8 cellular contexts compared by ENCODE assay signal in genomic region chr17:60392042-60392844, GRCh38.
DNase-seq lines count a peak whose midpoint lies in the region; ATAC-seq and TF ChIP-seq lines count a peak whose summit lies in the region.

TSS of gene USP32 (minus strand) at chr17:60392133. CDS start at chr17:60391939, 194 bp downstream.

- no peaks in the 10 kb centered on the region for H3K27me3 Mint-ChIP-seq in central memory CD8-positive, alpha-beta T cell

- no peaks in the 10 kb centered on the region for H3K9me3 Mint-ChIP-seq in central memory CD8-positive, alpha-beta T cell

- peak; percentile 90 for ATAC-seq in GM18909 (IDR thresholded peaks at IDR 0.05; ENCODE audit: poor library complexity, unreplicated experiment)
- peak; percentile 80 for ATAC-seq in HG03175 (IDR thresholded peaks at IDR 0.05; ENCODE audit: unreplicated experiment)
- peak; percentile 86 for ATAC-seq in central memory CD8-positive, alpha-beta T cell (replicated peaks; ENCODE audit: extremely low read depth, poor library complexity, severe bottlenecking)

- peak within 1 kb of the TSS; percentile 97 for H3K27ac Mint-ChIP-seq in central memory CD8-positive, alpha-beta T cell (ENCODE audit: low read depth)

- H3K36me3 Mint-ChIP-seq in central memory CD8-positive, alpha-beta T cell (ENCODE audit: insufficient read depth): peaks cover 17% of the 10 kb centered on the region

- peak within 1 kb of the TSS; percentile 94 for H3K4me3 ChIP-seq in AG09309 (ENCODE audit: control insufficient read depth, low read depth, low read length)

- peak; percentile 31 for TF ChIP-seq CTCF in AG09309 (IDR thresholded peaks at IDR 0.05; ENCODE audit: control insufficient read depth, insufficient read depth, low read depth, low read length, missing control alignments)

- DNase-seq in AG09309 (ENCODE audit: low read depth): peak; percentile 92
- peak; percentile 98 for DNase-seq in NCI-H345 (lab: John Stamatoyannopoulos, UW)
- DNase-seq in activated CD4-positive, CD25-positive, alpha-beta regulatory T cell treated with anti-CD3 and anti-CD28 coated beads, Interleukin-2, amount 50 U/mL, for 16 hours (ENCODE audit: low read depth, low spot score): peak; percentile 94
- DNase-seq in central memory CD8-positive, alpha-beta T cell (ENCODE audit: low spot score in 2 of 2): peak; percentile 92 to 93
- DNase-seq in islet precursor cell: peak; percentile 100
- peak; percentile 97 to 99 (median 99) for DNase-seq in stimulated activated CD4-positive, alpha-beta T cell treated with anti-CD3 and anti-CD28 coated beads, Interleukin-12 subunit alpha, Interleukin-12 subunit beta, amount 100 ng/mL, for 48 hours (ENCODE audit: low read depth in 2 of 3, low spot score in 1 of 3)

- peaks cover 39% of the 10 kb centered on the region for H3K4me1 Mint-ChIP-seq in central memory CD8-positive, alpha-beta T cell

- H3K4me3 Mint-ChIP-seq in central memory CD8-positive, alpha-beta T cell: peak within 1 kb of the TSS; percentile 92

Comparison
In these comparisons a context has a peak if more than half of its experiments do, and no peak if none do; other contexts are left out.
1. Peak in every context shown above with its lines: DNase-seq, ATAC-seq and H3K4me3 ChIP-seq.